Comparison of ENCODE assay signal across 8 cellular contexts in genomic region chr14:67514650-67515385, GRCh38. TPM values are rescaled to one million over a fixed set of nuclear protein-coding genes. Genes with fewer than 3 reads are reported as not detected.
DNase-seq lines count a peak whose midpoint lies in the region; ATAC-seq, FAIRE-seq and TF ChIP-seq lines count a peak whose summit lies in the region.

No MANE protein-coding gene starts in this region.

- H3K4me3 ChIP-seq in SJSA1 (peak overlapping the region; percentile 82), ascending aorta (peak overlapping the region; percentile 96 to 99), right atrium auricular region (peak overlapping the region; percentile 75 to 96), prostate gland (peak overlapping the region; percentile 91 to 94)

- peak; percentile 38 for FAIRE-seq in GM12892 (lab: Jason Lieb, UNC)

- H3K4me1 ChIP-seq in SJSA1 (replicated peaks) (peaks cover 3% of the 10 kb centered on the region; the same call in 1 of the 2 replicates), ascending aorta (peaks cover 0 to 6% of the 10 kb centered on the region in 2 donors), right atrium auricular region (peaks cover 0 to 20% of the 10 kb centered on the region in 2 donors), prostate gland (replicated peaks) (no peaks in the 10 kb centered on the region)

- ATAC-seq in HG02885 (IDR thresholded peaks at IDR 0.05; ENCODE audit: poor library complexity, unreplicated experiment): peak; percentile 58

- peaks cover 3% of the 10 kb centered on the region for H3K27me3 ChIP-seq in SJSA1 (replicated peaks)
- H3K27me3 ChIP-seq in ascending aorta: no peaks in the 10 kb centered on the region
- H3K27me3 ChIP-seq in right atrium auricular region: no peaks in the 10 kb centered on the region
- H3K27me3 ChIP-seq in prostate gland (replicated peaks; ENCODE audit: insufficient read depth): no peaks in the 10 kb centered on the region

- no peaks in the 10 kb centered on the region for H3K9me3 ChIP-seq in SJSA1 (replicated peaks)
- no peaks in the 10 kb centered on the region for H3K9me3 ChIP-seq in ascending aorta
- no peaks in the 10 kb centered on the region for H3K9me3 ChIP-seq in right atrium auricular region
- H3K9me3 ChIP-seq in prostate gland: no peaks in the 10 kb centered on the region

- H3K36me3 ChIP-seq in SJSA1 (no peaks in the 10 kb centered on the region), ascending aorta (no peaks in the 10 kb centered on the region), right atrium auricular region (no peaks in the 10 kb centered on the region), prostate gland (no peaks in the 10 kb centered on the region)

- WGBS in prostate gland: under 1% methylated on average over 47 of the region's 75 CpGs

- TF ChIP-seq POLR2A in GM12892 (IDR thresholded peaks at IDR 0.05; ENCODE audit: low read depth, low read length): no peak
- TF ChIP-seq POLR2A in prostate gland (IDR thresholded peaks at IDR 0.05): no peak

- H3K27ac ChIP-seq in SJSA1 (no peak overlapping the region), ascending aorta (peak overlapping the region; percentile 45 to 63), right atrium auricular region (peak overlapping the region in 1 of 2 donors; percentile 70), prostate gland (peak overlapping the region; percentile 71 to 79)

- intact Hi-C loops in ascending aorta (cut with DNase I) (no loop called here), prostate gland (cut with DNase I) (loop anchor here (2.0 kb wide), 1 partner anchor 86 kb away; no protein-coding TSS in a partner anchor)

- no peak for TF ChIP-seq CTCF in ascending aorta (IDR thresholded peaks at IDR 0.05)
- TF ChIP-seq CTCF in right atrium auricular region (IDR thresholded peaks at IDR 0.05): no peak
- TF ChIP-seq CTCF in prostate gland (IDR thresholded peaks at IDR 0.05): no peak

- peak; percentile 59 for DNase-seq in GM12892 (ENCODE audit: insufficient read length)
- peak in 1 of 2 experiments; percentile 7 for DNase-seq in SJSA1 (ENCODE audit: low read depth in 1 of 2, low spot score in 2 of 2)
- DNase-seq in ascending aorta (ENCODE audit: low spot score in 2 of 2): peak in 1 of 2 donors; percentile 66
- DNase-seq in right atrium auricular region (ENCODE audit: low spot score): no peak
- no peak for DNase-seq in prostate gland (ENCODE audit: low spot score)
- DNase-seq in epidermal melanocyte (ENCODE audit: insufficient read length, low spot score): no peak
- no peak for DNase-seq in SKM-1 (lab: John Stamatoyannopoulos, UW; ENCODE audit: unreplicated experiment)

RNA-seq across cellular contexts. Expression of gene PLEKHH1, which starts 18.3 kb away (rescaled TPM):
- polyA plus RNA-seq in GM12892 (2012; ENCODE audit: missing spikeins): 0.17 TPM
- total RNA-seq in SJSA1 (2014; rRNA removed; shearing (Covaris generic)): 0.97 TPM in 1 of 2 replicates, not detected in the other
- total RNA-seq in ascending aorta (15.0 TPM), right atrium auricular region (1 to 10 TPM; 2.3 to 5.3 TPM), prostate gland (10 to 100 TPM; 57.9 to 92.7 TPM)

RNA-seq across cellular contexts. Expression of gene TMEM229B, which starts 26.3 kb away (rescaled TPM):
- 0.15 TPM for polyA plus RNA-seq in GM12892 (2012; ENCODE audit: missing spikeins)
- 0.71 and 10.9 TPM in 2 replicates for total RNA-seq in SJSA1 (2014; rRNA removed; shearing (Covaris generic))
- 5.5 TPM for total RNA-seq in ascending aorta
- 1 to 10 TPM; 1.3 to 2.9 TPM for total RNA-seq in right atrium auricular region
- total RNA-seq in prostate gland: 10 to 100 TPM in 1 of 2 donors, 1 to 10 TPM in 1; 5.7 to 85.4 TPM
